ENCODE assay signal across 1 cellular context in genomic region chr3:79973482-79973881, GRCh38.
TF ChIP-seq lines count a peak whose summit lies in the region.

No MANE protein-coding gene starts in this region.

TF ChIP-seq in HEK293T, 16 proteins besides CTCF, POLR2A, EP300 and RAD21 (continued from another document):
- TF ChIP-seq SP1 (IDR thresholded peaks at IDR 0.05) (no peak), FOXA1 (IDR thresholded peaks at IDR 0.05) (no peak), FOXM1 (IDR thresholded peaks at IDR 0.05; ENCODE audit: borderline replicate concordance) (no peak)
TF ChIP-seq in HEK293T: peak in this region for 0.
